Comparison of ENCODE assay signal across 8 cellular contexts in the genomic region with DNA sequence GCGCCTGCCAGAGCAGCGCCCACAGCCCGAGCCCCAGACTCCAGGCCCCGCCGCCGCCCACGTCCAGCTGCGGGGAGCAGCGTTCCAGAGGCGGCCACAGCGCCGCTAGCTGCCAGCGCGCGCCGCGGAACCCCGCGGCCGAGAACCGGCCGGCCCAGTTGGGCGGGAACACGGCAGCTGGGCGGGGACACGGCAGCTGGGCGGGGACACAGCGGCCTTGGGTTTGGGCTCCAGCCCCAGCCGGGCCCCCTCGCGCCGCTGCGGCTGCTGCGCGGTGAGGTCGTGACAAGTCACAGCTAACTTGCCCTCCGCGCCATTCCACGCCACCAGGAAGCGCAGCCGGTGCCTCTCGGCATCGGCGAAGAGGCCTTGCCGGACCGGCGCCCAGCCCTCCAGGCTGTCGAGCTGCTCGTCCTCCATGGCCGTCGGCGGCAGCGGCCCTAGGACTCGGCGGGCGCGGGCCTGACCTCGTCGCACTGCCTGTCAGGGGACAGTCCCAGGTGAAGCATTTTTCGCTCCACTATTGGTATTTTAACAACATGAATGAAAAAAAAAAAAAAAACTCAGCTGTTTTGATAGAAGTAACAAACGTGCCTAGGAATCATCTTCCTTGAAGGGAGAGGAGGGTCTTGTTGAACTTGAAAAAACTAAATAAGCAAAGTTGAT. TPM values are rescaled to one million over a fixed set of nuclear protein-coding genes. Genes with fewer than 3 reads are reported as not detected.
A peak's percentile ranks its signal among the peaks of the same experiment; 100 is the strongest.
DNase-seq lines count a peak whose midpoint lies in the region; ATAC-seq and TF ChIP-seq lines count a peak whose summit lies in the region.
"Not testable (repeated sequence)": the region's sequence is repeated elsewhere in the genome, so short reads cannot be mapped to it uniquely, and the experiment has no call there.

No MANE protein-coding gene starts in this region.

- H3K4me1 ChIP-seq in foreskin keratinocyte; naive thymus-derived CD4-positive, alpha-beta T cell (ENCODE audit: control insufficient read depth in 2 of 2, insufficient read depth in 2 of 2, low read length in 2 of 2): not testable (repeated sequence)

- H3K4me3 ChIP-seq in naive thymus-derived CD4-positive, alpha-beta T cell (ENCODE audit: low read length), result not testable (repeated sequence)

- peak overlapping the region; percentile 71 to 86 for H3K4me3 Mint-ChIP-seq in CD14-positive monocyte
- peak overlapping the region; percentile 69 for H3K4me3 Mint-ChIP-seq in activated naive CD4-positive, alpha-beta T cell treated with anti-CD3 and anti-CD28 coated beads, Interleukin-2, amount 50 U/mL, for 24 hours
- H3K4me3 Mint-ChIP-seq in naive thymus-derived CD4-positive, alpha-beta T cell, result peak overlapping the region in 9 of 10 donors; percentile 44 to 69 (median 60)

- DNase-seq in CD14-positive monocyte (ENCODE audit: low spot score), result peak; percentile 36
- DNase-seq in T follicular helper cell (ENCODE audit: low read depth), result peak; percentile 1
- DNase-seq in foreskin keratinocyte, result peak; percentile 0 to 4
- peak; percentile 20 to 69 (median 63) for DNase-seq in naive thymus-derived CD4-positive, alpha-beta T cell
- peak in 2 of 3 donors; percentile 1 to 23 for DNase-seq in stimulated activated CD4-positive, alpha-beta T cell treated with anti-CD3 and anti-CD28 coated beads, TNF-alpha, amount 100 ng/mL, for 48 hours (ENCODE audit: low read depth in 3 of 3)

- H3K9me3 Mint-ChIP-seq in CD14-positive monocyte; activated naive CD4-positive, alpha-beta T cell treated with anti-CD3 and anti-CD28 coated beads, Interleukin-2, amount 50 U/mL, for 24 hours; naive thymus-derived CD4-positive, alpha-beta T cell: not testable (repeated sequence)

- not testable (repeated sequence) for H3K27ac ChIP-seq in foreskin keratinocyte
- H3K27ac ChIP-seq in naive thymus-derived CD4-positive, alpha-beta T cell (ENCODE audit: low read depth, low read length), result peak overlapping the region; percentile 70

- H3K9me3 ChIP-seq in naive thymus-derived CD4-positive, alpha-beta T cell (ENCODE audit: control insufficient read depth in 2 of 3, low read length in 3 of 3), result not testable (repeated sequence)

- H3K4me1 Mint-ChIP-seq in CD14-positive monocyte; activated naive CD4-positive, alpha-beta T cell treated with anti-CD3 and anti-CD28 coated beads, Interleukin-2, amount 50 U/mL, for 24 hours; naive thymus-derived CD4-positive, alpha-beta T cell: not testable (repeated sequence)

- intact Hi-C loops in CD14-positive monocyte (cut with micrococcal nuclease); naive thymus-derived CD4-positive, alpha-beta T cell (cut with micrococcal nuclease): not testable (repeated sequence)

- TF ChIP-seq CTCF in CD14-positive monocyte (IDR thresholded peaks at IDR 0.05); foreskin keratinocyte (conservative IDR thresholded peaks at IDR 0.05): not testable (repeated sequence)

- ATAC-seq in GM21360 (IDR thresholded peaks at IDR 0.05; ENCODE audit: unreplicated experiment) (peak; percentile 71), HG03196 (IDR thresholded peaks at IDR 0.05; ENCODE audit: unreplicated experiment) (peak; percentile 86), foreskin keratinocyte (peak; percentile 98)
- ATAC-seq in naive thymus-derived CD4-positive, alpha-beta T cell, result peak; percentile 96

- not testable (repeated sequence) for H3K27me3 Mint-ChIP-seq in CD14-positive monocyte (ENCODE audit: low read depth in 3 of 3); activated naive CD4-positive, alpha-beta T cell treated with anti-CD3 and anti-CD28 coated beads, Interleukin-2, amount 50 U/mL, for 24 hours; naive thymus-derived CD4-positive, alpha-beta T cell

- H3K36me3 Mint-ChIP-seq in CD14-positive monocyte; activated naive CD4-positive, alpha-beta T cell treated with anti-CD3 and anti-CD28 coated beads, Interleukin-2, amount 50 U/mL, for 24 hours; naive thymus-derived CD4-positive, alpha-beta T cell: not testable (repeated sequence)

- H3K36me3 ChIP-seq in naive thymus-derived CD4-positive, alpha-beta T cell (ENCODE audit: control insufficient read depth in 2 of 3, insufficient read depth in 3 of 3, low read length in 3 of 3), result not testable (repeated sequence)

- H3K27me3 ChIP-seq in foreskin keratinocyte; naive thymus-derived CD4-positive, alpha-beta T cell (ENCODE audit: control insufficient read depth in 2 of 2, insufficient read depth in 2 of 2, low read length in 2 of 2): not testable (repeated sequence)

- CTCF ChIA-PET in naive thymus-derived CD4-positive, alpha-beta T cell (lab: Charles Lee), result not testable (repeated sequence)

- peak overlapping the region; percentile 74 to 92 (median 82) for H3K27ac Mint-ChIP-seq in CD14-positive monocyte
- not testable (repeated sequence) for H3K27ac Mint-ChIP-seq in activated naive CD4-positive, alpha-beta T cell treated with anti-CD3 and anti-CD28 coated beads, Interleukin-2, amount 50 U/mL, for 24 hours; naive thymus-derived CD4-positive, alpha-beta T cell

- POLR2A ChIA-PET in naive thymus-derived CD4-positive, alpha-beta T cell (lab: Charles Lee), result not testable (repeated sequence)

RNA-seq across cellular contexts. Expression of gene GOLGA8N, which starts 56.6 kb away (rescaled TPM):
- polyA plus RNA-seq in CD14-positive monocyte, result under 1 TPM; 0.04 to 0.66 TPM
- 0.78 and 0.99 TPM in 2 replicates for total RNA-seq in foreskin keratinocyte
- polyA plus RNA-seq in foreskin keratinocyte, result 0.22 and 0.25 TPM in 2 replicates
- total RNA-seq in naive thymus-derived CD4-positive, alpha-beta T cell, result 10 to 100 TPM in 4 of 5 experiments, 1 to 10 TPM in 1; 9.8 to 19.4 (median 14.1) TPM
- under 1 TPM in 1 of 2 donors, not detected in 1; 0.28 TPM for polyA plus RNA-seq in naive thymus-derived CD4-positive, alpha-beta T cell

Comparison
In these comparisons a context has a peak if more than half of its experiments do, and no peak if none do; other contexts are left out.
1. DNase-seq: peak in every context shown above with its lines; median percentile 63 in naive thymus-derived CD4-positive, alpha-beta T cell; 36 in CD14-positive monocyte; 12 in stimulated activated CD4-positive, alpha-beta T cell treated with anti-CD3 and anti-CD28 coated beads, TNF-alpha, amount 100 ng/mL, for 48 hours; 2 in foreskin keratinocyte; 1 in T follicular helper cell.